Comparison of ENCODE assay signal across 12 cellular contexts in the genomic region with DNA sequence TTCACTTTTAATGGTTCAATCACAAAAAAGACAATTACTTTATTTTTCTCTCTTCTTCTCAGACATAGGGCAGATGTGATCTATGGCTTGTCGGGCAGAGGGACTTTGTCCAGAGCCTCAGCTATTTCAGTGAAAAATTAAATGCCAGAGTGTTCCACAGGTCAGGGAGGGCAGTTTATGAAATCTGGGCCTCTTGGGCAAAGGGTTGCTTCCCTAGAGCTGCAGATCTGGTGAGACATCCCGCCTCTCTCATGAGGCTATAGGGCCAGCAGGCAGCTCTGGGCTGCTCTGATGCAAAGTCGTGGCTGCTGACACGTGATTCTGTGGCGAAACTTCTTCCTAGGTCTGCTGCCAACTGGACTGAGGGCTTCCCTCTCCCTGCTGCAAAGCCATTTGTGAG. TPM values are rescaled to one million over a fixed set of nuclear protein-coding genes. Genes with fewer than 3 reads are reported as not detected.
DNase-seq lines count a peak whose midpoint lies in the region; ATAC-seq and TF ChIP-seq lines count a peak whose summit lies in the region.
"Had no signal": no experiment of that assay in that cellular context is flagged by ENCODE, and none has a peak within 500 bp of the region (broad histone marks: within the 10 kb centered on the region; RNA-seq: fewer than 3 reads in every experiment).

No MANE protein-coding gene starts in this region.

- H3K4me3 Mint-ChIP-seq in CD4-positive, alpha-beta memory T cell, result no peak overlapping the region
- H3K4me3 Mint-ChIP-seq: activated naive CD8-positive, alpha-beta T cell; neural crest cell had no signal

- peaks cover 31% of the 10 kb centered on the region for H3K4me1 ChIP-seq in Panc1 (ENCODE audit: control insufficient read depth, insufficient read depth, low read length)
- H3K4me1 ChIP-seq in fibroblast of lung (ENCODE audit: control insufficient read depth, extremely low read depth, insufficient read depth, low read length), result peaks cover 4% of the 10 kb centered on the region
- no peaks in the 10 kb centered on the region for H3K4me1 ChIP-seq in ovary (ENCODE audit: insufficient read depth)
- H3K4me1 ChIP-seq in CD4-positive, alpha-beta memory T cell (ENCODE audit: insufficient read depth, low read length), result peaks cover 4% of the 10 kb centered on the region

- H3K9me3 ChIP-seq in Panc1 (ENCODE audit: control insufficient read depth, insufficient read depth, low read depth, low read length) (no peaks in the 10 kb centered on the region), fibroblast of lung (ENCODE audit: control insufficient read depth, insufficient read depth, low read depth, low read length) (no peaks in the 10 kb centered on the region), ovary (no peaks in the 10 kb centered on the region)
- no peaks in the 10 kb centered on the region for H3K9me3 ChIP-seq in CD4-positive, alpha-beta memory T cell (ENCODE audit: control insufficient read depth in 1 of 2, low read length in 2 of 2)
- H3K9me3 ChIP-seq: thoracic aorta had no signal

- no peaks in the 10 kb centered on the region for H3K36me3 Mint-ChIP-seq in CD4-positive, alpha-beta memory T cell
- H3K36me3 Mint-ChIP-seq: activated naive CD8-positive, alpha-beta T cell had no signal

- no peaks in the 10 kb centered on the region for H3K79me2 ChIP-seq in fibroblast of lung (ENCODE audit: control insufficient read depth, insufficient read depth, low read length)

- H3K27me3 Mint-ChIP-seq in CD4-positive, alpha-beta memory T cell, result peaks cover 4 to 23% of the 10 kb centered on the region in 2 donors

- POLR2A ChIA-PET in Panc1 (lab: Charles Lee), result no interaction called here
- POLR2A ChIA-PET in CD4-positive, alpha-beta memory T cell (lab: Charles Lee; ENCODE audit: partially characterized antibody), result no interaction called here

- peak overlapping the region; percentile 54 for H3K27ac ChIP-seq in Panc1 (ENCODE audit: low read length)
- peak overlapping the region; percentile 17 for H3K27ac ChIP-seq in fibroblast of lung (ENCODE audit: insufficient read depth, low read length)
- no peak overlapping the region for H3K27ac ChIP-seq in ovary
- H3K27ac ChIP-seq in CD4-positive, alpha-beta memory T cell (ENCODE audit: low read depth, low read length), result no peak overlapping the region
- H3K27ac ChIP-seq: thoracic aorta had no signal

- no peak for TF ChIP-seq POLR2A in ovary (IDR thresholded peaks at IDR 0.05)

- peak; percentile 33 for TF ChIP-seq EP300 in ovary (IDR thresholded peaks at IDR 0.05)

- peaks cover 0 to 9% (median 3%) of the 10 kb centered on the region in 4 donors for H3K4me1 Mint-ChIP-seq in CD4-positive, alpha-beta memory T cell

- H3K4me2 ChIP-seq in fibroblast of lung (ENCODE audit: extremely low read depth, insufficient read depth, low read length), result no peak overlapping the region

- H2AFZ ChIP-seq in fibroblast of lung (ENCODE audit: low read length), result no peak overlapping the region

- WGBS in ovary, 3 donors, result 58 to 63% (median 59%) methylated on average over 5 of the region's 5 CpGs

- DNase-seq in COLO829 (ENCODE audit: low spot score) (peak; percentile 56), Panc1 (ENCODE audit: low read depth, low spot score) (no peak), fibroblast of lung (ENCODE audit: low read depth in 2 of 2) (peak; percentile 15 to 89), ovary (peak in 4 of 5 donors; percentile 25 to 68 (median 44)), NCI-H748 treated with DMSO at 0.1 percent for 48 hours (lab: John Stamatoyannopoulos, UW) (no peak), NCI-H1092 treated with DMSO at 0.1 percent for 48 hours (lab: John Stamatoyannopoulos, UW) (no peak)
- no peak for DNase-seq in CD4-positive, alpha-beta memory T cell
- DNase-seq: DND-41 had no signal

- peaks cover 0 to 4% (median 0%) of the 10 kb centered on the region in 8 donors for H3K9me3 Mint-ChIP-seq in CD4-positive, alpha-beta memory T cell

- no TSS peak for BruUV-seq in Panc1 (replicated peaks; lab: Mats Ljungman, UMichigan)

- intact Hi-C loops in Panc1 (cut with micrococcal nuclease; ENCODE audit: unreplicated experiment), result no loop called here
- intact Hi-C loops in ovary (cut with DNase I), result no loop called here
- intact Hi-C loops in CD4-positive, alpha-beta memory T cell (cut with micrococcal nuclease), result no loop called here

- H3K4me3 ChIP-seq in Panc1 (ENCODE audit: low read depth in 2 of 2, low read length in 2 of 2) (no peak overlapping the region), fibroblast of lung (replicated peaks in 1 of 4; ENCODE audit: control extremely low read depth in 1 of 4, insufficient read depth in 1 of 4, low read depth in 3 of 4, low read length in 4 of 4) (no peak overlapping the region), ovary (no peak overlapping the region)
- no peak overlapping the region for H3K4me3 ChIP-seq in CD4-positive, alpha-beta memory T cell (ENCODE audit: low read length in 2 of 2)
- H3K4me3 ChIP-seq: thoracic aorta had no signal

- no peak overlapping the region for H3K27ac Mint-ChIP-seq in CD4-positive, alpha-beta memory T cell
- H3K27ac Mint-ChIP-seq: activated naive CD8-positive, alpha-beta T cell had no signal

- H3K9ac ChIP-seq in fibroblast of lung (ENCODE audit: insufficient read depth, low read length), result no peak overlapping the region

- CTCF ChIA-PET in Panc1 (lab: Charles Lee), result no interaction called here
- CTCF ChIA-PET in CD4-positive, alpha-beta memory T cell (lab: Charles Lee; ENCODE audit: partially characterized antibody), result no interaction called here

- no peaks in the 10 kb centered on the region for H4K20me1 ChIP-seq in fibroblast of lung (ENCODE audit: control insufficient read depth, extremely low read depth, insufficient read depth, low read length)

- in situ Hi-C loops in Panc1 (cut with HindIII; ENCODE audit: low pct_unique_long_range_greater_than_20kb, low sequenced_read_pairs), result no loop called here

- H3K27me3 ChIP-seq in Panc1 (ENCODE audit: control insufficient read depth, insufficient read depth, low read length), result no peaks in the 10 kb centered on the region
- no peaks in the 10 kb centered on the region for H3K27me3 ChIP-seq in fibroblast of lung (ENCODE audit: control insufficient read depth, insufficient read depth, low read length)
- no peaks in the 10 kb centered on the region for H3K27me3 ChIP-seq in ovary
- no peaks in the 10 kb centered on the region for H3K27me3 ChIP-seq in CD4-positive, alpha-beta memory T cell (ENCODE audit: insufficient read depth, low read length)

- TF ChIP-seq CTCF in Panc1 (IDR thresholded peaks at IDR 0.05) (no peak), fibroblast of lung (conservative IDR thresholded peaks at IDR 0.05 in 1 of 2, IDR thresholded peaks at IDR 0.05 in 1 of 2; ENCODE audit: low read depth in 1 of 2, low read length in 2 of 2) (no peak), ovary (IDR thresholded peaks at IDR 0.05) (no peak)

- H3K36me3 ChIP-seq in Panc1 (ENCODE audit: control insufficient read depth, insufficient read depth, low read length), result no peaks in the 10 kb centered on the region
- no peaks in the 10 kb centered on the region for H3K36me3 ChIP-seq in fibroblast of lung (ENCODE audit: control insufficient read depth, insufficient read depth, low read length)
- no peaks in the 10 kb centered on the region for H3K36me3 ChIP-seq in ovary
- H3K36me3 ChIP-seq in CD4-positive, alpha-beta memory T cell (ENCODE audit: insufficient read depth, low read length), result no peaks in the 10 kb centered on the region
- H3K36me3 ChIP-seq: thoracic aorta had no signal

- no peak for ATAC-seq in Panc1
- no peak for ATAC-seq in GM21723 (IDR thresholded peaks at IDR 0.05; ENCODE audit: unreplicated experiment)

RNA-seq across cellular contexts. Expression of a gene that starts 6.0 kb away (rescaled TPM):
- total RNA-seq in Panc1 (2021; ENCODE audit: unreplicated experiment), result 34.9 TPM
- 11.4 TPM for polyA plus RNA-seq in Panc1 (2012; ENCODE audit: insufficient read length)
- 0.83 and 1.0 TPM in 2 replicates for total RNA-seq in fibroblast of lung
- 0.26 and 2.7 TPM in 2 replicates for polyA plus RNA-seq in fibroblast of lung
- polyA plus RNA-seq in fibroblast of lung (2012), result 0.38 and 3.5 TPM in 2 replicates
- 1.8 TPM in 1 of 2 replicates, not detected in the other for polyA minus RNA-seq in fibroblast of lung (ENCODE audit: low replicate concordance)
- 10 to 100 TPM in 1 of 7 donors, 1 to 10 TPM in 6; 4.4 to 11.7 (median 6.5) TPM for total RNA-seq in ovary
- 1 to 10 TPM; 2.2 to 7.4 TPM for polyA plus RNA-seq in ovary
- under 1 TPM; 0.22 to 0.70 TPM for total RNA-seq in CD4-positive, alpha-beta memory T cell
- under 1 TPM in 1 of 2 donors, not detected in 1; 0.65 TPM for polyA plus RNA-seq in CD4-positive, alpha-beta memory T cell

Comparison
In these comparisons a context has a peak if more than half of its experiments do, and no peak if none do; other contexts are left out.
1. DNase-seq: peak in COLO829 (single experiment), fibroblast of lung (2 of 2) and ovary (4 of 5); none in Panc1 (single experiment), NCI-H748 treated with DMSO at 0.1 percent for 48 hours (single experiment), NCI-H1092 treated with DMSO at 0.1 percent for 48 hours (single experiment) and CD4-positive, alpha-beta memory T cell (0 of 5).
2. H3K27ac ChIP-seq: peak in Panc1 (single experiment) and fibroblast of lung (single experiment); none in ovary (0 of 2) and CD4-positive, alpha-beta memory T cell (single experiment).